18 cellular contexts compared by ENCODE assay signal in the genomic region with DNA sequence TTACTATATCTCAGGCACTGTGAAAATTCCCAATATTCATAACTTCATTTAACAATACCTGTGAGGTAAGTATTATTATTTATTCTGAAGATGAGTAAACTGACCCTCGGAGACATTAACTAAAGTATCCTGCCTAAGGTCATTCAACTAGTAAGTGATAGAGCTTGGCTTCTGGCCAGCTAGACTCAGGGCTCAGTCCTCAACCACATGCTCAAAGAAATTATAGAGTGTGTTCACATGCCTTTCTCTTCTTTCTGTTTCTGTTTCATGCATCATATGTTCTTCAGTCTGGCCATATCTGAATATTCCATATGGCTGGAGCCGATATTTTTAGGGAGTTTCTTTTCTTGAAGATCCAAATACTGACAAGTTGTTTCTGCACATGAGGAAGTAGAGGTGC. TPM values are rescaled to one million over a fixed set of nuclear protein-coding genes. Genes with fewer than 3 reads are reported as not detected.
A peak's percentile ranks its signal among the peaks of the same experiment; 100 is the strongest.
DNase-seq lines count a peak whose midpoint lies in the region; ATAC-seq and TF ChIP-seq lines count a peak whose summit lies in the region.
"Had no signal": no experiment of that assay in that cellular context is flagged by ENCODE, and none has a peak within 500 bp of the region (broad histone marks: within the 10 kb centered on the region; RNA-seq: fewer than 3 reads in every experiment).

No MANE protein-coding gene starts in this region.

- no peak for TF ChIP-seq CTCF in VCaP (conservative IDR thresholded peaks at IDR 0.05)

- intact Hi-C loops in posterior vena cava (cut with DNase I), result no loop called here

- peak; percentile 15 for DNase-seq in DMS79 treated with DMSO at 0.1 percent for 48 hours (lab: John Stamatoyannopoulos, UW)
- DNase-seq in NCI-H1694 (lab: John Stamatoyannopoulos, UW), result peak; percentile 22
- no peak for DNase-seq in posterior vena cava (ENCODE audit: low spot score)
- no peak for DNase-seq in activated CD4-positive, alpha-beta T cell treated with anti-CD3 and anti-CD28 coated beads, Interleukin-2, amount 50 U/mL, for 4 hours
- DNase-seq: activated CD4-positive, alpha-beta T cell treated with anti-CD3 and anti-CD28 coated beads for 36 hours; activated CD8-positive, alpha-beta memory T cell treated with anti-CD3 and anti-CD28 coated beads, Interleukin-2, amount 50 U/mL, for 48 hours; naive B cell; Peyer's patch; psoas muscle; SK-N-SH; stimulated activated CD4-positive, alpha-beta T cell treated with anti-CD3 and anti-CD28 coated beads, Interleukin-12 subunit alpha, Interleukin-12 subunit beta, amount 100 ng/mL, for 4 hours; T1000 had no signal

- ATAC-seq in GM18907 (IDR thresholded peaks at IDR 0.05; ENCODE audit: unreplicated experiment), result peak; percentile 75
- ATAC-seq in GM21515 (IDR thresholded peaks at IDR 0.05; ENCODE audit: unreplicated experiment), result no peak
- ATAC-seq in GM19023 (IDR thresholded peaks at IDR 0.05; ENCODE audit: unreplicated experiment), result no peak
- ATAC-seq: activated CD4-positive, alpha-beta T cell treated with anti-CD3 and anti-CD28 coated beads for 36 hours; psoas muscle had no signal

- peak overlapping the region; percentile 39 for H3K27ac ChIP-seq in VCaP
- H3K27ac ChIP-seq: Peyer's patch, psoas muscle, tibial nerve had no signal

RNA-seq across cellular contexts. Expression of gene MMRN1, which starts 44.8 kb away (rescaled TPM):
- 10 to 100 TPM; 71.0 to 72.8 TPM for total RNA-seq in posterior vena cava
- total RNA-seq: chondrocyte had no signal

Comparison
In these comparisons a context has a peak if more than half of its experiments do, and no peak if none do; other contexts are left out.
1. DNase-seq: peak in DMS79 treated with DMSO at 0.1 percent for 48 hours (single experiment) and NCI-H1694 (single experiment); none in posterior vena cava (single experiment) and activated CD4-positive, alpha-beta T cell treated with anti-CD3 and anti-CD28 coated beads, Interleukin-2, amount 50 U/mL, for 4 hours (0 of 2).